Comparison of ENCODE assay signal across 16 cellular contexts in genomic region chr5:166073921-166074838, GRCh38.
"Had no signal": no experiment of that assay in that cellular context is flagged by ENCODE, and none has a peak within 500 bp of the region (broad histone marks: within the 10 kb centered on the region; RNA-seq: fewer than 3 reads in every experiment).

No MANE protein-coding gene starts in this region.

- H2AFZ ChIP-seq: hepatocyte had no signal

- H3K27ac ChIP-seq: hepatocyte, neutrophil, right atrium auricular region, thyroid gland had no signal

- H3K9me3 ChIP-seq: neutrophil, right atrium auricular region, thyroid gland had no signal

- DNase-seq: activated CD8-positive, alpha-beta memory T cell treated with anti-CD3 and anti-CD28 coated beads, Interleukin-2, amount 10 ng/mL, durations not matched to agents 7 days and 5 days; activated effector memory CD4-positive, alpha-beta T cell treated with anti-CD3 and anti-CD28 coated beads, Interleukin-2, amount 50 U/mL, for 16 hours; activated T-cell treated with anti-CD3 and anti-CD28 coated beads, Interleukin-2, amount 50 U/mL, for 4 hours; amygdala; erythroblast; kidney; midbrain; naive B cell; T-helper 2 cell; thyroid gland had no signal

- H3K36me3 ChIP-seq: neutrophil, right atrium auricular region, thyroid gland had no signal

- H3K4me2 ChIP-seq: hepatocyte had no signal

- H3K79me2 ChIP-seq: hepatocyte had no signal

- H3K4me3 ChIP-seq: hepatocyte, right atrium auricular region, smooth muscle cell, thyroid gland had no signal

- ATAC-seq: activated CD4-positive, CD25-positive, alpha-beta regulatory T cell treated with anti-CD3 and anti-CD28 coated beads, Interleukin-2, amount 50 U/mL, for 24 hours; activated CD8-positive, alpha-beta memory T cell treated with anti-CD3 and anti-CD28 coated beads, Interleukin-2, amount 10 ng/mL, durations not matched to agents 7 days and 5 days; activated T-cell treated with anti-CD3 and anti-CD28 coated beads, Interleukin-2, amount 50 U/mL, for 4 hours had no signal

- H3K27me3 ChIP-seq: hepatocyte, neutrophil, right atrium auricular region, thyroid gland had no signal

- FAIRE-seq: kidney, urothelium cell line had no signal

- H3K4me1 ChIP-seq: right atrium auricular region, thyroid gland had no signal
